Comparison of ENCODE assay signal across 8 cellular contexts in genomic region chr9:121369595-121370265, GRCh38. TPM values are rescaled to one million over a fixed set of nuclear protein-coding genes. Genes with fewer than 3 reads are reported as not detected.
DNase-seq lines count a peak whose midpoint lies in the region; ATAC-seq and TF ChIP-seq lines count a peak whose summit lies in the region.

Gene STOM (minus strand): TSS chr9:121370250. CDS start chr9:121370187, 63 bp downstream.

- TF ChIP-seq POLR2A in testis (IDR thresholded peaks at IDR 0.05), result peak; percentile 74

- H3K27me3 ChIP-seq in GM06990 (replicated peaks; ENCODE audit: control insufficient read depth, insufficient read depth, low read length) (no peaks in the 10 kb centered on the region), KMS-11 (ENCODE audit: insufficient read depth, low read depth) (no peaks in the 10 kb centered on the region), mucosa of stomach (ENCODE audit: control insufficient read depth, insufficient read depth, low read length) (no peaks in the 10 kb centered on the region), testis (no peaks in the 10 kb centered on the region)

- no peaks in the 10 kb centered on the region for H4K20me1 ChIP-seq in KMS-11 (ENCODE audit: insufficient read depth)

- H3K9me3 ChIP-seq in mucosa of stomach (ENCODE audit: control insufficient read depth, low read length) (no peaks in the 10 kb centered on the region), testis (no peaks in the 10 kb centered on the region)

- peak within 1 kb of the TSS; percentile 90 for H3K4me3 ChIP-seq in GM06990 (replicated peaks; ENCODE audit: low read depth, low read length)
- H3K4me3 ChIP-seq in KMS-11 (IDR thresholded peaks at IDR 0.05; ENCODE audit: insufficient read depth, low read depth, low read length), result no peak within 1 kb of the TSS
- peak within 1 kb of the TSS; percentile 47 for H3K4me3 ChIP-seq in mucosa of stomach (ENCODE audit: low read length)
- H3K4me3 ChIP-seq in testis, result peak within 1 kb of the TSS; percentile 69 to 78

- intact Hi-C loops in testis (cut with DNase I; ENCODE audit: low total_unique reads), result loop anchor here (5.0 kb wide), 2 partner anchors 42 to 92 kb away; no protein-coding TSS in a partner anchor

- H3K4me2 ChIP-seq in KMS-11, result peak within 1 kb of the TSS; percentile 95

- peak within 1 kb of the TSS; percentile 98 for H2AFZ ChIP-seq in KMS-11 (ENCODE audit: low read depth)

- no peak for DNase-seq in GM06990 (ENCODE audit: extremely low read depth, insufficient read length)
- DNase-seq in activated CD4-positive, alpha-beta T cell treated with anti-CD3 and anti-CD28 coated beads for 48 hours, result peak; percentile 74
- peak; percentile 85 for DNase-seq in testis
- no peak for DNase-seq in inferior parietal cortex (ENCODE audit: extremely low spot score)

- H3K9ac ChIP-seq in KMS-11, result peak within 1 kb of the TSS; percentile 69
- H3K9ac ChIP-seq in mucosa of stomach (ENCODE audit: low read length), result peak within 1 kb of the TSS; percentile 74

- H3K4me1 ChIP-seq in KMS-11 (ENCODE audit: low read depth, poor library complexity, severe bottlenecking), result peaks cover 34% of the 10 kb centered on the region
- H3K4me1 ChIP-seq in mucosa of stomach (ENCODE audit: control insufficient read depth, insufficient read depth, low read length), result peaks cover 47% of the 10 kb centered on the region
- H3K4me1 ChIP-seq in testis, result peaks cover 18% of the 10 kb centered on the region

- H3K79me2 ChIP-seq in KMS-11 (ENCODE audit: insufficient read depth, low read depth), result no peaks in the 10 kb centered on the region

- peak within 1 kb of the TSS; percentile 65 for H3K27ac ChIP-seq in KMS-11
- H3K27ac ChIP-seq in testis, result peak within 1 kb of the TSS; percentile 81 to 96

- peak; percentile 39 for ATAC-seq in GM21825 (IDR thresholded peaks at IDR 0.05; ENCODE audit: unreplicated experiment)

- in situ Hi-C loops in endometrial microvascular endothelial cells (cut with HindIII; ENCODE audit: inconsistent ontology term, low pct_unique_long_range_greater_than_20kb, low sequenced_read_pairs), result no loop called here

- H3K36me3 ChIP-seq in GM06990 (ENCODE audit: control insufficient read depth, insufficient read depth, low read length) (no peaks in the 10 kb centered on the region), KMS-11 (ENCODE audit: insufficient read depth) (no peaks in the 10 kb centered on the region), mucosa of stomach (ENCODE audit: control insufficient read depth, insufficient read depth, low read length) (no peaks in the 10 kb centered on the region), testis (ENCODE audit: low read depth, missing control alignments) (no peaks in the 10 kb centered on the region)

- WGBS in testis, 2 donors, result 2% methylated on average over 10 to 21 of the region's 52 CpGs

- TF ChIP-seq CTCF in GM06990 (IDR thresholded peaks at IDR 0.05; ENCODE audit: insufficient read depth, low read length, poor library complexity, severe bottlenecking), result no peak
- no peak for TF ChIP-seq CTCF in KMS-11 (conservative IDR thresholded peaks at IDR 0.05; ENCODE audit: low read depth, low read length)
- no peak for TF ChIP-seq CTCF in testis (IDR thresholded peaks at IDR 0.05)

RNA-seq across cellular contexts. Expression of gene STOM, which starts in this region (rescaled TPM):
- 203 TPM for total RNA-seq in endometrial microvascular endothelial cells (ENCODE audit: inconsistent ontology term)
- total RNA-seq in testis, result 10 to 100 TPM; 49.7 to 53.6 TPM
- polyA plus RNA-seq in testis (ENCODE audit: insufficient read depth, low read depth, low replicate concordance), result 82.3 TPM

Comparison
In these comparisons a context has a peak if more than half of its experiments do, and no peak if none do; other contexts are left out.
1. DNase-seq: peak in activated CD4-positive, alpha-beta T cell treated with anti-CD3 and anti-CD28 coated beads for 48 hours (single experiment) and testis (single experiment); none in GM06990 (single experiment) and inferior parietal cortex (single experiment).